8 cellular contexts compared by ENCODE assay signal in the genomic region with DNA sequence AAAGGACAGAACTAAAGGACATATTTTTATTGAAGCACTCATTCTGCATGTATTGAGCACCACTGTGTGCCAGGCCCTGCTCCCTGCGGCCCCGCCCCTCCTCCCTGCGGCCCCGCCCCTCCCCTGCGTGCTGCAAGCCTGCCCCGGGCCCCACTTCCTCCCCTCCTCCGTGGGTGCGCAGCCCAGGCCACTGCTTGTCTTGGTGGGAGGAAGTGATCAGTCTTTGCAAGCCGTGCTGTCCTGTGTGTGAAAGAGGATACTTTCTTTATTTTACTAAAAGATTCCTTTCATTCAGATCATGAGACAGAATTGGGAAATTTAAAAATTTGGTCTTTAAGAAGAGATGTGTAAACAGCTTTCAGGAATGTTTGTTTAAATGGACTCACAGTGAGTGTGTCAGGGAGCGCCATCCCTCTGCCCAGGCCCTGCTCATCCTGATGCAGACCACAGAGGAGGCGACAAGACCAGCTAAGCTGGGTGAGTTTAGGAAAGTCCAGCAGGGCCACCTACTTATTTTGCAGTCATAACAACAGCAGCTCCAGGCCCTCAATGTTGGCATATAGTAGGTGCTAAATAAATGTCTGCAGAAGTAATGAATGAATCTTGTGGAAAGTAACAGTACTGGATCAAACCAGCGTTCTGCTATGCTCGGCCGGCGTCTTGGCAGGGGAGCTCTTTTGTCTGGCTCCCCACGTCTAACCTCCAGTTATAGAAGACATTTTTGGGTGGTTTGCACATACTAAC.
DNase-seq lines count a peak whose midpoint lies in the region; ATAC-seq and TF ChIP-seq lines count a peak whose summit lies in the region.

No MANE protein-coding gene starts in this region.

- H3K27ac ChIP-seq in left lung: peak overlapping the region in 1 of 2 donors; percentile 19
- H3K27ac ChIP-seq in breast epithelium: peak overlapping the region in 1 of 2 donors; percentile 41

- H3K4me1 ChIP-seq in left lung (peaks cover 7 to 11% of the 10 kb centered on the region in 2 donors), breast epithelium (no peaks in the 10 kb centered on the region)

- H3K36me3 ChIP-seq in left lung (no peaks in the 10 kb centered on the region), breast epithelium (no peaks in the 10 kb centered on the region)

- H3K4me3 ChIP-seq in left lung (no peak overlapping the region), breast epithelium (no peak overlapping the region)

- no peak for TF ChIP-seq POLR2A in breast epithelium (IDR thresholded peaks at IDR 0.05)

- ATAC-seq in activated T-helper 17 cell treated with anti-CD3 and anti-CD28 coated beads, Interleukin-2, amount 50 U/mL, for 72 hours (replicated peaks): peak; percentile 90
- peak; percentile 76 for ATAC-seq in left lung

- intact Hi-C loops in left lung (cut with DNase I) (no loop called here), breast epithelium (cut with DNase I; ENCODE audit: low total_unique reads) (no loop called here)

- H3K4me1 Mint-ChIP-seq in activated T-helper 17 cell treated with anti-CD3 and anti-CD28 coated beads, Interleukin-2, amount 50 U/mL, for 72 hours: peaks cover 23% of the 10 kb centered on the region
- peaks cover 45% of the 10 kb centered on the region for H3K4me1 Mint-ChIP-seq in stimulated activated naive CD8-positive, alpha-beta T cell treated with anti-CD3 and anti-CD28 coated beads, Interleukin-15, Interleukin-2, amounts not matched to agents 100 ng/mL and 50 ng/mL, for 24 hours (ENCODE audit: low read depth)

- no peaks in the 10 kb centered on the region for H3K36me3 Mint-ChIP-seq in activated T-helper 17 cell treated with anti-CD3 and anti-CD28 coated beads, Interleukin-2, amount 50 U/mL, for 72 hours (ENCODE audit: low read depth)
- no peaks in the 10 kb centered on the region for H3K36me3 Mint-ChIP-seq in stimulated activated naive CD8-positive, alpha-beta T cell treated with anti-CD3 and anti-CD28 coated beads, Interleukin-15, Interleukin-2, amounts not matched to agents 100 ng/mL and 50 ng/mL, for 24 hours (ENCODE audit: low read depth)

- no peaks in the 10 kb centered on the region for H3K27me3 Mint-ChIP-seq in activated T-helper 17 cell treated with anti-CD3 and anti-CD28 coated beads, Interleukin-2, amount 50 U/mL, for 72 hours
- H3K27me3 Mint-ChIP-seq in stimulated activated naive CD8-positive, alpha-beta T cell treated with anti-CD3 and anti-CD28 coated beads, Interleukin-15, Interleukin-2, amounts not matched to agents 100 ng/mL and 50 ng/mL, for 24 hours: no peaks in the 10 kb centered on the region

- no peaks in the 10 kb centered on the region for H3K27me3 ChIP-seq in left lung
- no peaks in the 10 kb centered on the region for H3K27me3 ChIP-seq in breast epithelium

- no peaks in the 10 kb centered on the region for H3K9me3 ChIP-seq in left lung
- H3K9me3 ChIP-seq in breast epithelium: no peaks in the 10 kb centered on the region

- DNase-seq in SIG-M5 treated with dmso at 0.1 percent for 504 hours (lab: John Stamatoyannopoulos, UW; ENCODE audit: unreplicated experiment) (peak; percentile 51), left lung (peak; percentile 63 to 90), SHP77 treated with DMSO at 0.1 percent for 48 hours (lab: John Stamatoyannopoulos, UW) (no peak), GM10248 (ENCODE audit: extremely low spot score) (no peak), breast epithelium (ENCODE audit: low spot score in 2 of 2) (no peak), inferior parietal cortex (ENCODE audit: extremely low spot score) (no peak)

- peak overlapping the region; percentile 58 for H3K4me3 Mint-ChIP-seq in activated T-helper 17 cell treated with anti-CD3 and anti-CD28 coated beads, Interleukin-2, amount 50 U/mL, for 72 hours
- H3K4me3 Mint-ChIP-seq in stimulated activated naive CD8-positive, alpha-beta T cell treated with anti-CD3 and anti-CD28 coated beads, Interleukin-15, Interleukin-2, amounts not matched to agents 100 ng/mL and 50 ng/mL, for 24 hours: no peak overlapping the region

- H3K9me3 Mint-ChIP-seq in activated T-helper 17 cell treated with anti-CD3 and anti-CD28 coated beads, Interleukin-2, amount 50 U/mL, for 72 hours: no peaks in the 10 kb centered on the region
- H3K9me3 Mint-ChIP-seq in stimulated activated naive CD8-positive, alpha-beta T cell treated with anti-CD3 and anti-CD28 coated beads, Interleukin-15, Interleukin-2, amounts not matched to agents 100 ng/mL and 50 ng/mL, for 24 hours: no peaks in the 10 kb centered on the region

- peak overlapping the region; percentile 85 for H3K27ac Mint-ChIP-seq in activated T-helper 17 cell treated with anti-CD3 and anti-CD28 coated beads, Interleukin-2, amount 50 U/mL, for 72 hours
- H3K27ac Mint-ChIP-seq in stimulated activated naive CD8-positive, alpha-beta T cell treated with anti-CD3 and anti-CD28 coated beads, Interleukin-15, Interleukin-2, amounts not matched to agents 100 ng/mL and 50 ng/mL, for 24 hours: peak overlapping the region; percentile 65

- TF ChIP-seq CTCF in left lung (IDR thresholded peaks at IDR 0.05): no peak
- TF ChIP-seq CTCF in GM10248 (IDR thresholded peaks at IDR 0.05; ENCODE audit: control extremely low read depth, extremely low read depth, low read depth, missing control alignments): no peak
- no peak for TF ChIP-seq CTCF in breast epithelium (IDR thresholded peaks at IDR 0.05)

- POLR2A ChIA-PET in GM10248 (lab: Yijun Ruan, JAX): no interaction called here

- CTCF ChIA-PET in GM10248 (lab: Yijun Ruan, JAX): no interaction called here

Comparison
In these comparisons a context has a peak if more than half of its experiments do, and no peak if none do; other contexts are left out.
1. DNase-seq: peak in SIG-M5 treated with dmso at 0.1 percent for 504 hours (single experiment) and left lung (2 of 2); none in SHP77 treated with DMSO at 0.1 percent for 48 hours (single experiment), GM10248 (single experiment), breast epithelium (0 of 2) and inferior parietal cortex (single experiment).